ENCODE assay signal across 21 cellular contexts in genomic region chr15:93049914-93050534, GRCh38. TPM values are rescaled to one million over a fixed set of nuclear protein-coding genes. Genes with fewer than 3 reads are reported as not detected.
DNase-seq lines count a peak whose midpoint lies in the region; ATAC-seq and TF ChIP-seq lines count a peak whose summit lies in the region.
"Had no signal": no experiment of that assay in that cellular context is flagged by ENCODE, and none has a peak within 500 bp of the region (broad histone marks: within the 10 kb centered on the region; RNA-seq: fewer than 3 reads in every experiment).

No MANE protein-coding gene starts in this region.

- no peaks in the 10 kb centered on the region for H3K9me2 ChIP-seq in Karpas-422 (replicated peaks; ENCODE audit: insufficient read depth, low read length)

- no peaks in the 10 kb centered on the region for H3K4me1 ChIP-seq in endodermal cell (ENCODE audit: control insufficient read depth, insufficient read depth, low read length)
- H3K4me1 ChIP-seq in prostate gland (replicated peaks) = peaks cover 15% of the 10 kb centered on the region
- no peaks in the 10 kb centered on the region for H3K4me1 ChIP-seq in Karpas-422 (ENCODE audit: low read length)
- H3K4me1 ChIP-seq: adrenal gland had no signal

- H3K27ac Mint-ChIP-seq in endodermal cell = no peak overlapping the region
- H3K27ac Mint-ChIP-seq: activated CD8-positive, alpha-beta memory T cell treated with anti-CD3 and anti-CD28 coated beads, Interleukin-2, amount 10 ng/mL, durations not matched to agents 7 days and 5 days had no signal

- H3K79me2 ChIP-seq in Karpas-422 (ENCODE audit: low read length) = no peaks in the 10 kb centered on the region

- H2AFZ ChIP-seq in Karpas-422 (ENCODE audit: low read length) = no peak overlapping the region
- H2AFZ ChIP-seq: PC-9 had no signal

- intact Hi-C loops in prostate gland (cut with DNase I) = no loop called here

- no peak overlapping the region for H3K9ac ChIP-seq in endodermal cell (ENCODE audit: extremely low read depth, low read length, poor library complexity, severe bottlenecking)
- no peak overlapping the region for H3K9ac ChIP-seq in Karpas-422 (ENCODE audit: low read length)

- ATAC-seq in HG03045 (IDR thresholded peaks at IDR 0.05; ENCODE audit: unreplicated experiment) = no peak
- ATAC-seq: activated CD8-positive, alpha-beta memory T cell treated with anti-CD3 and anti-CD28 coated beads, Interleukin-2, amount 10 ng/mL, durations not matched to agents 7 days and 5 days had no signal

- H4K20me1 ChIP-seq in Karpas-422 (ENCODE audit: insufficient read depth, low read depth, low read length) = no peaks in the 10 kb centered on the region

- H3K9me3 Mint-ChIP-seq in endodermal cell = peaks cover 10% of the 10 kb centered on the region

- TF ChIP-seq POLR2A in prostate gland (IDR thresholded peaks at IDR 0.05) = no peak

- TF ChIP-seq CTCF in endodermal cell (conservative IDR thresholded peaks at IDR 0.05) (no peak), prostate gland (IDR thresholded peaks at IDR 0.05) (no peak)

- H3K36me3 ChIP-seq in endodermal cell (ENCODE audit: control insufficient read depth, insufficient read depth, low read length) (peaks cover 76% of the 10 kb centered on the region), prostate gland (no peaks in the 10 kb centered on the region), Karpas-422 (ENCODE audit: insufficient read depth, low read length) (no peaks in the 10 kb centered on the region)
- H3K36me3 ChIP-seq: adrenal gland had no signal

- peaks cover 83% of the 10 kb centered on the region for H3K36me3 Mint-ChIP-seq in endodermal cell (ENCODE audit: low read depth)
- H3K36me3 Mint-ChIP-seq: activated CD8-positive, alpha-beta memory T cell treated with anti-CD3 and anti-CD28 coated beads, Interleukin-2, amount 10 ng/mL, durations not matched to agents 7 days and 5 days had no signal

- H3K27ac ChIP-seq in endodermal cell (ENCODE audit: low read depth, low read length) (peak overlapping the region; percentile 9), prostate gland (no peak overlapping the region), Karpas-422 (ENCODE audit: low read length) (no peak overlapping the region)
- H3K27ac ChIP-seq: adrenal gland, PC-9, suprapubic skin had no signal

- no peaks in the 10 kb centered on the region for H3K4me1 Mint-ChIP-seq in endodermal cell

- H3K27me3 ChIP-seq in endodermal cell (ENCODE audit: control insufficient read depth, insufficient read depth, low read length, poor library complexity, severe bottlenecking) (no peaks in the 10 kb centered on the region), prostate gland (replicated peaks; ENCODE audit: insufficient read depth) (no peaks in the 10 kb centered on the region), Karpas-422 (ENCODE audit: low read length) (no peaks in the 10 kb centered on the region)
- H3K27me3 ChIP-seq: adrenal gland, suprapubic skin had no signal

- WGBS in endodermal cell (ENCODE audit: insufficient coverage in 1 of 2, insufficient read length in 1 of 2), 2 experiments = 88 to 89% methylated on average over 11 to 15 of the region's 15 CpGs
- WGBS in prostate gland = 27% methylated on average over 15 of the region's 15 CpGs

- peak; percentile 17 for DNase-seq in NCI-H1105 treated with DMSO at 0.1 percent for 48 hours (lab: John Stamatoyannopoulos, UW)
- DNase-seq in NCI-H1105 (lab: John Stamatoyannopoulos, UW) = no peak
- DNase-seq in NCI-H2029 treated with DMSO at 0.1 percent for 48 hours (lab: John Stamatoyannopoulos, UW) = peak; percentile 39
- no peak for DNase-seq in endodermal cell
- DNase-seq in prostate gland (ENCODE audit: low spot score) = peak; percentile 33
- no peak for DNase-seq in HUDEP-2 (lab: John Stamatoyannopoulos, UW; ENCODE audit: unreplicated experiment in 76 of 76)
- DNase-seq in Karpas-422 = no peak
- DNase-seq: 8988T; activated CD8-positive, alpha-beta memory T cell treated with anti-CD3 and anti-CD28 coated beads, Interleukin-2, amount 10 ng/mL, durations not matched to agents 7 days and 5 days; adrenal gland; caudate nucleus; DND-41; glutamatergic neuron; NCI-H1436; NCI-H524 treated with DMSO at 0.1 percent for 48 hours; PC-9; small intestine; stimulated activated CD4-positive, alpha-beta T cell treated with anti-CD3 and anti-CD28 coated beads, Interleukin-4, amount 100 ng/mL, for 4 hours had no signal

- no peak overlapping the region for H3K4me2 ChIP-seq in Karpas-422 (ENCODE audit: low read depth, low read length, poor library complexity, severe bottlenecking)
- H3K4me2 ChIP-seq: PC-9 had no signal

- H3K4me3 ChIP-seq in endodermal cell (ENCODE audit: low read length) (no peak overlapping the region), prostate gland (no peak overlapping the region), Karpas-422 (ENCODE audit: low read length) (no peak overlapping the region)
- H3K4me3 ChIP-seq: adrenal gland, PC-9, suprapubic skin had no signal

- H3K4me3 Mint-ChIP-seq in endodermal cell = no peak overlapping the region
- H3K4me3 Mint-ChIP-seq: activated CD8-positive, alpha-beta memory T cell treated with anti-CD3 and anti-CD28 coated beads, Interleukin-2, amount 10 ng/mL, durations not matched to agents 7 days and 5 days had no signal

- H3K9me3 ChIP-seq in endodermal cell (ENCODE audit: control insufficient read depth, low read length) (peaks cover 13% of the 10 kb centered on the region), prostate gland (no peaks in the 10 kb centered on the region), Karpas-422 (ENCODE audit: low read length) (no peaks in the 10 kb centered on the region)
- H3K9me3 ChIP-seq: adrenal gland, suprapubic skin had no signal

- no peaks in the 10 kb centered on the region for H3K27me3 Mint-ChIP-seq in endodermal cell (ENCODE audit: insufficient read depth)
- H3K27me3 Mint-ChIP-seq: activated CD8-positive, alpha-beta memory T cell treated with anti-CD3 and anti-CD28 coated beads, Interleukin-2, amount 10 ng/mL, durations not matched to agents 7 days and 5 days had no signal

RNA-seq across cellular contexts. Expression of gene RGMA, which starts 39.0 kb away (rescaled TPM):
- total RNA-seq in endodermal cell (10 to 100 TPM; 37.7 to 67.1 TPM), prostate gland (10 to 100 TPM; 10.3 to 93.8 TPM)
- polyA plus RNA-seq in endodermal cell (2013, experiment 1 of 2) = 64.3 TPM
- 48.1 TPM for polyA plus RNA-seq in endodermal cell (2013, experiment 2 of 2)
- total RNA-seq in Karpas-422 (2014; rRNA removed; shearing (Covaris generic); ENCODE audit: low replicate concordance) = not detected in 2 replicates
- total RNA-seq: SK-MEL-5 had no signal

Comparison
In these comparisons a context has a peak if more than half of its experiments do, and no peak if none do; other contexts are left out.
1. DNase-seq: peak in NCI-H1105 treated with DMSO at 0.1 percent for 48 hours (single experiment), NCI-H2029 treated with DMSO at 0.1 percent for 48 hours (single experiment) and prostate gland (single experiment); none in NCI-H1105 (single experiment), endodermal cell (single experiment), HUDEP-2 (0 of 76) and Karpas-422 (single experiment).
2. RNA of gene RGMA, which starts 39.0 kb away (total RNA-seq): 10.3 to 93.8 TPM in prostate gland and 37.7 to 67.1 TPM in endodermal cell; not detected in Karpas-422; every median in the first group is over 10 times any median in the second.